Comparison of ENCODE assay signal across 8 cellular contexts in genomic region chr13:23375007-23375971, GRCh38. TPM values are rescaled to one million over a fixed set of nuclear protein-coding genes. Genes with fewer than 3 reads are reported as not detected.
DNase-seq lines count a peak whose midpoint lies in the region; ATAC-seq lines count a peak whose summit lies in the region.

No MANE protein-coding gene starts in this region.

- H3K9ac ChIP-seq in iPS-18a (ENCODE audit: low read length) (peak overlapping the region; percentile 59), skeletal muscle satellite cell (ENCODE audit: low read depth, low read length) (peak overlapping the region; percentile 91)

- H3K36me3 ChIP-seq in iPS-18a (ENCODE audit: control insufficient read depth, low read depth, low read length) (peaks cover 17% of the 10 kb centered on the region), skeletal muscle satellite cell (ENCODE audit: insufficient read depth, low read length) (peaks cover 22% of the 10 kb centered on the region)

- peaks cover 23% of the 10 kb centered on the region for H3K4me1 ChIP-seq in iPS-18a (ENCODE audit: control insufficient read depth, low read depth, low read length)
- peaks cover 67% of the 10 kb centered on the region for H3K4me1 ChIP-seq in skeletal muscle satellite cell (ENCODE audit: control insufficient read depth, insufficient read depth, low read length)

- DNase-seq in NCI-H1436 (lab: John Stamatoyannopoulos, UW) (peak; percentile 65), NCI-H1436 treated with DMSO at 0.1 percent for 48 hours (lab: John Stamatoyannopoulos, UW) (no peak), NCI-H2107 (lab: John Stamatoyannopoulos, UW) (peak; percentile 66), UCSD-AML1 (lab: John Stamatoyannopoulos, UW; ENCODE audit: unreplicated experiment) (peak; percentile 97), brain pericyte (ENCODE audit: low read depth, low spot score) (peak; percentile 80)

- no peak overlapping the region for H3K27ac ChIP-seq in iPS-18a (ENCODE audit: low read length)

- H3K4me2 ChIP-seq in skeletal muscle satellite cell (ENCODE audit: low read length): peak overlapping the region; percentile 81

- H3K4me3 ChIP-seq in iPS-18a (ENCODE audit: low read length) (peak overlapping the region; percentile 64), skeletal muscle satellite cell (ENCODE audit: low read length) (peak overlapping the region; percentile 87)

- H3K9me3 ChIP-seq in iPS-18a (ENCODE audit: control insufficient read depth, low read depth, low read length): no peaks in the 10 kb centered on the region
- H3K9me3 ChIP-seq in skeletal muscle satellite cell (replicated peaks; ENCODE audit: low read length): no peaks in the 10 kb centered on the region

- no peaks in the 10 kb centered on the region for H3K27me3 ChIP-seq in iPS-18a (ENCODE audit: control insufficient read depth, insufficient read depth, low read length)
- H3K27me3 ChIP-seq in skeletal muscle satellite cell (ENCODE audit: control insufficient read depth, insufficient read depth, low read length): no peaks in the 10 kb centered on the region

- ATAC-seq in HG03045 (IDR thresholded peaks at IDR 0.05; ENCODE audit: unreplicated experiment): peak; percentile 91

RNA-seq across cellular contexts. Expression of gene SACS, which starts 58.2 kb away (rescaled TPM):
- 92.6 and 92.8 TPM in 2 replicates for total RNA-seq in skeletal muscle satellite cell (2012; rRNA removed)
